ENCODE assay signal across 1 cellular context in the genomic region with DNA sequence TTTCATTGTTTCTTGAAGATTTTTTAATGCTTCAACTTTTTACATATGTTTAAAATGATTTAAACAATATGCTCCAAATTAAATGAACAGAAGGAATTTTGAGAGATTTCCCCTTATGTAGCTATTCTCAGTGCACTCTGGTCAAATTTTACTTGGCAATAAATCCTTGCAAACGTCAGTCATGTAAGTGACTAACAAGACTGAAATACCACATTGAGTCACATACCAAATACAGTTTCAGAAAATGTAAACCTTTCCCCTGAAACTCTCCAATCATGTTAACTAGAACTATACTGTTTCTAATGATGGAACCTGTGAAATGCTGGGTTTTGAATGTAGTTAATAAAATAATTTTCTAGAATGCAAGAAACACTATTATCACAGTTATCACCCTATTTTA.
TF ChIP-seq lines count a peak whose summit lies in the region.

No MANE protein-coding gene starts in this region.

TF ChIP-seq in IMR-90, 13 proteins besides CTCF, POLR2A, EP300 and RAD21:
- peak; percentile 45; the same call in 1 of the 2 replicates for TF ChIP-seq FOS (IDR thresholded peaks at IDR 0.05; ENCODE audit: low read depth, low read length)
- no peak for TF ChIP-seq NFE2L2 (IDR thresholded peaks at IDR 0.05; ENCODE audit: low read depth, low read length)
